In genomic region chr10:111035542-111035941, GRCh38 we compare ENCODE assay signal across 17 cellular contexts. TPM values are rescaled to one million over a fixed set of nuclear protein-coding genes. Genes with fewer than 3 reads are reported as not detected.
"Had no signal": no experiment of that assay in that cellular context is flagged by ENCODE, and none has a peak within 500 bp of the region (broad histone marks: within the 10 kb centered on the region; RNA-seq: fewer than 3 reads in every experiment).

No MANE protein-coding gene starts in this region.

- H2AFZ ChIP-seq: parathyroid adenoma had no signal

- H3K4me1 ChIP-seq: colonic mucosa, parathyroid adenoma, vagina had no signal

- H3K36me3 ChIP-seq: colonic mucosa, vagina had no signal

- H3K27me3 ChIP-seq: colonic mucosa, tibial artery, vagina had no signal

- DNase-seq: activated CD4-positive, CD25-positive, alpha-beta regulatory T cell treated with anti-CD3 and anti-CD28 coated beads, Interleukin-2, amount 50 U/mL, for 72 hours; activated naive CD4-positive, alpha-beta T cell; activated naive CD8-positive, alpha-beta T cell treated with anti-CD3 and anti-CD28 coated beads, Interleukin-2, amount 10 ng/mL, durations not matched to agents 7 days and 5 days; aorta; colonic mucosa; head of caudate nucleus; islet precursor cell; naive thymus-derived CD4-positive, alpha-beta T cell; stimulated activated CD4-positive, alpha-beta T cell treated with anti-CD3 and anti-CD28 coated beads, Interleukin-15, amount 100 ng/mL, for 24 hours; stimulated activated CD4-positive, alpha-beta T cell treated with anti-CD3 and anti-CD28 coated beads, Interleukin-4, amount 100 ng/mL, for 1 hour; stimulated activated naive B cell treated with anti-CD40 and anti-IgM and Interleukin-4, amounts not matched to agents 10 μg/mL and 1 μg/mL and 100 μg/mL, for 72 hours; tibial artery had no signal

- H3K9ac ChIP-seq: parathyroid adenoma had no signal

- H3K4me3 ChIP-seq: colonic mucosa, lung, tibial artery, vagina had no signal

- H3K9me3 ChIP-seq: colonic mucosa, vagina had no signal

- H3K79me2 ChIP-seq: parathyroid adenoma had no signal

- H3K27ac ChIP-seq: colonic mucosa, parathyroid adenoma, tibial artery, vagina had no signal

RNA-seq across cellular contexts. Expression of gene ADRA2A, which starts 41.3 kb away (rescaled TPM):
- total RNA-seq: activated CD8-positive, alpha-beta memory T cell treated with anti-CD3 and anti-CD28 coated beads for 36 hours; activated naive CD8-positive, alpha-beta T cell treated with anti-CD3 and anti-CD28 coated beads, Interleukin-2, amount 10 ng/mL, durations not matched to agents 7 days and 5 days; activated T-helper 1 cell treated with anti-CD3 and anti-CD28 coated beads, Interleukin-12 subunit alpha, Interleukin-12 subunit beta, Interleukin-2, Interleukin-4 antibody, amounts not matched to agents 30 ng/mL and 10 ng/mL and 1 ng/mL, durations not matched to agents 14 hours and 24 hours and 36 hours had no signal
- polyA plus RNA-seq: naive thymus-derived CD4-positive, alpha-beta T cell had no signal
